Comparison of ENCODE assay signal across 7 cellular contexts in the genomic region with DNA sequence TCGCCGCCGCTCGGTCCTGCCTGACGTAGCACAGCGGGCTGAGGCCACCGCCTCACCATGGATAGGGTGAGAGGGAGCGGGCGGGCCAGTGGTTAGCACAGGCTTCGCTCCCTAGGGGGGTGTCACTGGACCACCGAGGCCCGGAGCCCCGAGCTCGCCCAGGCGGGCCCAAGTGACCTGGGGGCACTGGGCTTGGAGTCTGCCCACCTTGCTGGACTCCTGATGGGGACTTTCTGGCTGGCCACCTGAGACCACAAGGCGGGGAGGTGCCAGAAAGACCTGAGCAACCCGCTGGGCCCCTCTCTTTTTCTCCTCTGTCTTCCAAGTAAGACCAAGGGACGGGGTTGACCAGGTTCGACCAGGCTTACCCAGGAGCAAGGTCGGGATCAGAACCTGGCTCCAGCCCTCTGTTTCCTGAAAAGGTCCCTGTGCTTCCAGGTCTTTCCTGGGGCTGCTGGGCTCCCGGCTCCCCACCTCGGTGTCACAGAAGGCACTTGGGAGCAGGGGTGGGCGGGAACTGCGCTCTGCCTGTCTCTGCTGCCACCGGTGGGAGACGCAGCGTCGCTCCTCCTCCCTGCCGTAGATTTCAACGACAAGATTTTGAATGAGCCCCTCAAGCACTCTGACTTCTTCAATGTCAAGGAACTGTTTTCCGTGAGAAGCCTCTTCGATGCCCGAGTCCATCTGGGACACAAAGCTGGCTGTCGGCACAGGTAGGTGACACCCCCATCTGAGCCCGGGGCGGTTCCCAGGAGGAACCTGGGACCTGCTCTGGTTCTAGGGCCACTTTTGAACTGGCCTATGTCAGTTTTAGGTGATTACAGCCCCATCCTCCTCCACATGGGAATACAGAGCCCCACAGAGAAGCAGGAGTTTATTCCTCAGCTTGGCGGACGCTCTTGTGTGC. TPM values are rescaled to one million over a fixed set of nuclear protein-coding genes. Genes with fewer than 3 reads are reported as not detected.
A peak's percentile ranks its signal among the peaks of the same experiment; 100 is the strongest.
DNase-seq lines count a peak whose midpoint lies in the region; ATAC-seq and TF ChIP-seq lines count a peak whose summit lies in the region.

No MANE protein-coding gene starts in this region.

- H3K9me2 ChIP-seq in OCI-LY7 (ENCODE audit: insufficient read depth, low read length), result no peaks in the 10 kb centered on the region

- no peaks in the 10 kb centered on the region for H3K9me3 ChIP-seq in OCI-LY7 (ENCODE audit: low read length)
- no peaks in the 10 kb centered on the region for H3K9me3 ChIP-seq in muscle layer of duodenum (ENCODE audit: control insufficient read depth in 1 of 2, low read length in 2 of 2)

- H3K36me3 ChIP-seq in OCI-LY7 (ENCODE audit: insufficient read depth, low read length) (peaks cover 41% of the 10 kb centered on the region), muscle layer of duodenum (ENCODE audit: control insufficient read depth in 1 of 2, insufficient read depth in 2 of 2, low read length in 2 of 2) (peaks cover 9 to 28% of the 10 kb centered on the region in 2 donors)

- peaks cover 20% of the 10 kb centered on the region for H3K36me3 Mint-ChIP-seq in effector memory CD8-positive, alpha-beta T cell (ENCODE audit: insufficient read depth)

- POLR2A ChIA-PET in OCI-LY7 (lab: Charles Lee), result no interaction called here

- peak overlapping the region; percentile 82 for H3K4me2 ChIP-seq in OCI-LY7 (ENCODE audit: low read length)

- H3K27me3 Mint-ChIP-seq in effector memory CD8-positive, alpha-beta T cell, result peaks cover 4 to 11% of the 10 kb centered on the region in 2 donors

- DNase-seq in GM19238 (ENCODE audit: insufficient read length, low spot score), result peak; percentile 69
- no peak for DNase-seq in OCI-LY7 (ENCODE audit: low spot score)
- no peak for DNase-seq in effector memory CD8-positive, alpha-beta T cell

- H3K27ac Mint-ChIP-seq in effector memory CD8-positive, alpha-beta T cell, result peak overlapping the region; percentile 93 to 96

- no peaks in the 10 kb centered on the region for H3K9me3 Mint-ChIP-seq in effector memory CD8-positive, alpha-beta T cell

- no peak overlapping the region for H3K27ac ChIP-seq in OCI-LY7 (ENCODE audit: low read depth, low read length, poor library complexity, severe bottlenecking)
- H3K27ac ChIP-seq in muscle layer of duodenum (ENCODE audit: low read length), result peak overlapping the region; percentile 23

- H2AFZ ChIP-seq in OCI-LY7 (ENCODE audit: low read length), result peak overlapping the region; percentile 61; the same call in 1 of the 2 replicates

- peaks cover 16% of the 10 kb centered on the region; the same call in 1 of the 2 replicates for H3K79me2 ChIP-seq in OCI-LY7 (ENCODE audit: insufficient read depth, low read depth, low read length)

- H3K4me3 ChIP-seq in OCI-LY7 (ENCODE audit: low read depth, low read length, poor library complexity, severe bottlenecking) (peak overlapping the region; percentile 89), muscle layer of duodenum (ENCODE audit: low read depth in 1 of 2, low read length in 2 of 2) (peak overlapping the region; percentile 81 to 93)

- BruUV-seq in OCI-LY7 (replicated peaks; lab: Mats Ljungman, UMichigan), result no TSS peak

- ATAC-seq in effector memory CD8-positive, alpha-beta T cell (replicated peaks), result peak; percentile 52
- ATAC-seq in GM19467 (IDR thresholded peaks at IDR 0.05; ENCODE audit: unreplicated experiment), result no peak
- ATAC-seq in GM21360 (IDR thresholded peaks at IDR 0.05; ENCODE audit: unreplicated experiment), result no peak
- ATAC-seq in GM18873 (IDR thresholded peaks at IDR 0.05; ENCODE audit: low FRiP score, unreplicated experiment), result no peak

- H3K27me3 ChIP-seq in muscle layer of duodenum (ENCODE audit: low read depth, low read length), result no peaks in the 10 kb centered on the region

- H4K20me1 ChIP-seq in OCI-LY7 (ENCODE audit: insufficient read depth, low read length), result no peaks in the 10 kb centered on the region

- H3K4me3 Mint-ChIP-seq in effector memory CD8-positive, alpha-beta T cell, result peak overlapping the region; percentile 90 to 92

- H3K4me1 ChIP-seq in OCI-LY7 (ENCODE audit: insufficient read depth, low read length, poor library complexity, severe bottlenecking) (peaks cover 18% of the 10 kb centered on the region), muscle layer of duodenum (ENCODE audit: control insufficient read depth in 1 of 2, insufficient read depth in 2 of 2, low read length in 2 of 2) (peaks cover 6 to 27% of the 10 kb centered on the region in 2 donors)

- peaks cover 22 to 30% of the 10 kb centered on the region in 2 donors for H3K4me1 Mint-ChIP-seq in effector memory CD8-positive, alpha-beta T cell (ENCODE audit: low read depth in 2 of 2)

- intact Hi-C loops in OCI-LY7 (cut with micrococcal nuclease; ENCODE audit: unreplicated experiment), result no loop called here

- TF ChIP-seq CTCF in OCI-LY7 (conservative IDR thresholded peaks at IDR 0.05; ENCODE audit: low read length), result no peak

- CTCF ChIA-PET in OCI-LY7 (lab: Charles Lee; ENCODE audit: unreplicated experiment), result interaction anchor here (0.8 kb wide), 1 partner anchor 561 kb away, joined by 3 read pairs; no protein-coding TSS in a partner anchor

RNA-seq across cellular contexts. Expression of a gene that starts 1.0 kb away (rescaled TPM):
- total RNA-seq in OCI-LY7 (2014; rRNA removed; shearing (Covaris generic)), result 30.2 and 42.7 TPM in 2 replicates
- total RNA-seq in OCI-LY7 (2022), result 50.3 and 55.7 TPM in 2 replicates

RNA-seq across cellular contexts. Expression of a gene that starts 19.7 kb away (rescaled TPM):
- total RNA-seq in OCI-LY7 (2014; rRNA removed; shearing (Covaris generic)), result not detected in 2 replicates
- not detected in 2 replicates for total RNA-seq in OCI-LY7 (2022)

RNA-seq across cellular contexts. Expression of a gene that starts 21.9 kb away (rescaled TPM):
- total RNA-seq in OCI-LY7 (2014; rRNA removed; shearing (Covaris generic)), result 1.5 TPM in 2 replicates
- 0.21 and 0.52 TPM in 2 replicates for total RNA-seq in OCI-LY7 (2022)

RNA-seq across cellular contexts. Expression of a gene that starts 44.4 kb away (rescaled TPM):
- not detected in 2 replicates for total RNA-seq in OCI-LY7 (2014; rRNA removed; shearing (Covaris generic))
- not detected in 2 replicates for total RNA-seq in OCI-LY7 (2022)
